In genomic region chr1:186375929-186376330, GRCh38 we compare ENCODE assay signal across 8 cellular contexts. TPM values are rescaled to one million over a fixed set of nuclear protein-coding genes. Genes with fewer than 3 reads are reported as not detected.
DNase-seq lines count a peak whose midpoint lies in the region; ATAC-seq and TF ChIP-seq lines count a peak whose summit lies in the region.

No MANE protein-coding gene starts in this region.

- POLR2A ChIA-PET in RWPE1 (lab: Yijun Ruan, JAX; ENCODE audit: low non-redundant PET), result no interaction called here

- no peaks in the 10 kb centered on the region for H3K9me3 ChIP-seq in fibroblast of lung (ENCODE audit: control insufficient read depth, insufficient read depth, low read depth, low read length)

- peak; percentile 64 for DNase-seq in RWPE1 (ENCODE audit: low spot score)
- no peak for DNase-seq in fibroblast of lung (ENCODE audit: low read depth in 2 of 2)
- no peak for DNase-seq in progenitor cell of endocrine pancreas (ENCODE audit: low spot score, unreplicated experiment)
- DNase-seq in HuH-7.5 (ENCODE audit: low spot score), result no peak
- DNase-seq in OCI-M2 (lab: John Stamatoyannopoulos, UW; ENCODE audit: unreplicated experiment), result no peak
- DNase-seq in DMS 273 treated with DMSO at 0.1 percent for 48 hours (lab: John Stamatoyannopoulos, UW), result no peak

- peaks cover 65% of the 10 kb centered on the region for H3K79me2 ChIP-seq in fibroblast of lung (ENCODE audit: control insufficient read depth, insufficient read depth, low read length)

- H3K36me3 ChIP-seq in fibroblast of lung (ENCODE audit: control insufficient read depth, insufficient read depth, low read length), result peaks cover 2% of the 10 kb centered on the region

- peak overlapping the region; percentile 94 for H3K9ac ChIP-seq in fibroblast of lung (ENCODE audit: insufficient read depth, low read length)

- no peaks in the 10 kb centered on the region for H4K20me1 ChIP-seq in fibroblast of lung (ENCODE audit: control insufficient read depth, extremely low read depth, insufficient read depth, low read length)

- H3K4me3 Mint-ChIP-seq in progenitor cell of endocrine pancreas (ENCODE audit: low read depth), result peak overlapping the region; percentile 99

- H2AFZ ChIP-seq in fibroblast of lung (ENCODE audit: low read length), result peak overlapping the region; percentile 94

- no peaks in the 10 kb centered on the region for H3K27me3 ChIP-seq in fibroblast of lung (ENCODE audit: control insufficient read depth, insufficient read depth, low read length)

- peaks cover 16% of the 10 kb centered on the region for H3K36me3 Mint-ChIP-seq in progenitor cell of endocrine pancreas (ENCODE audit: insufficient read depth)

- peaks cover 7% of the 10 kb centered on the region for H3K4me1 Mint-ChIP-seq in progenitor cell of endocrine pancreas (ENCODE audit: low read depth)

- peak overlapping the region; percentile 100 for H3K27ac Mint-ChIP-seq in progenitor cell of endocrine pancreas

- H3K27me3 Mint-ChIP-seq in progenitor cell of endocrine pancreas, result no peaks in the 10 kb centered on the region

- H3K27ac ChIP-seq in RWPE1, result peak overlapping the region; percentile 98
- peak overlapping the region; percentile 99 for H3K27ac ChIP-seq in fibroblast of lung (ENCODE audit: insufficient read depth, low read length)

- H3K4me1 ChIP-seq in fibroblast of lung (ENCODE audit: control insufficient read depth, extremely low read depth, insufficient read depth, low read length), result no peaks in the 10 kb centered on the region

- H3K4me2 ChIP-seq in fibroblast of lung (ENCODE audit: extremely low read depth, insufficient read depth, low read length), result peak overlapping the region; percentile 83

- no peaks in the 10 kb centered on the region for H3K9me3 Mint-ChIP-seq in progenitor cell of endocrine pancreas (ENCODE audit: low read depth)

- TF ChIP-seq CTCF in RWPE1 (conservative IDR thresholded peaks at IDR 0.05; ENCODE audit: low read depth), result no peak
- no peak for TF ChIP-seq CTCF in fibroblast of lung (conservative IDR thresholded peaks at IDR 0.05 in 1 of 2, IDR thresholded peaks at IDR 0.05 in 1 of 2; ENCODE audit: low read depth in 1 of 2, low read length in 2 of 2)
- no peak for TF ChIP-seq CTCF in progenitor cell of endocrine pancreas (IDR thresholded peaks at IDR 0.05; ENCODE audit: unreplicated experiment)

- peak; percentile 6 for ATAC-seq in GM19043 (IDR thresholded peaks at IDR 0.05; ENCODE audit: low read depth, unreplicated experiment)
- no peak for ATAC-seq in GM19397 (IDR thresholded peaks at IDR 0.05; ENCODE audit: unreplicated experiment)

- peak overlapping the region; percentile 87 to 99 (median 95) for H3K4me3 ChIP-seq in fibroblast of lung (replicated peaks in 1 of 4; ENCODE audit: control extremely low read depth in 1 of 4, insufficient read depth in 1 of 4, low read depth in 3 of 4, low read length in 4 of 4)

- CTCF ChIA-PET in RWPE1 (lab: Yijun Ruan, JAX), result interaction anchor here (0.6 to 1.2 kb wide), 5 partner anchors 9 to 1174 kb away, joined by 3 to 9 read pairs (median 6); no protein-coding TSS in a partner anchor

RNA-seq across cellular contexts. Expression of gene ODR4, which starts 0.3 kb away (rescaled TPM):
- 13.7 and 23.9 TPM in 2 replicates for total RNA-seq in fibroblast of lung
- polyA plus RNA-seq in fibroblast of lung, result 9.7 and 13.0 TPM in 2 replicates
- 6.2 and 7.5 TPM in 2 replicates for polyA plus RNA-seq in fibroblast of lung (2012)
- polyA minus RNA-seq in fibroblast of lung (ENCODE audit: low replicate concordance), result 0.33 TPM in 1 of 2 replicates, not detected in the other
- 25.5 and 29.6 TPM in 2 replicates for total RNA-seq in progenitor cell of endocrine pancreas

RNA-seq across cellular contexts. Expression of gene TPR, which starts 0.9 kb away (rescaled TPM):
- total RNA-seq in fibroblast of lung (44.4 and 65.1 TPM in 2 replicates), progenitor cell of endocrine pancreas (134 and 136 TPM in 2 replicates)
- polyA plus RNA-seq in fibroblast of lung, result 35.3 and 37.4 TPM in 2 replicates
- polyA plus RNA-seq in fibroblast of lung (2012), result 29.2 and 33.0 TPM in 2 replicates
- polyA minus RNA-seq in fibroblast of lung (ENCODE audit: low replicate concordance), result 122 and 137 TPM in 2 replicates
